In genomic region chr2:235006461-235006860, GRCh38 we compare ENCODE assay signal across 21 cellular contexts. TPM values are rescaled to one million over a fixed set of nuclear protein-coding genes. Genes with fewer than 3 reads are reported as not detected.
DNase-seq lines count a peak whose midpoint lies in the region; ATAC-seq and TF ChIP-seq lines count a peak whose summit lies in the region.
"Had no signal": no experiment of that assay in that cellular context is flagged by ENCODE, and none has a peak within 500 bp of the region (broad histone marks: within the 10 kb centered on the region; RNA-seq: fewer than 3 reads in every experiment).

No MANE protein-coding gene starts in this region.

- WGBS in body of pancreas, 2 donors: 64 to 78% methylated on average over 4 to 10 of the region's 10 CpGs
- 69 to 81% (median 71%) methylated on average over 10 of the region's 10 CpGs for WGBS in stomach, 5 donors
- WGBS in thyroid gland, 2 donors: 96 to 97% methylated on average over 8 to 9 of the region's 10 CpGs

- TF ChIP-seq EP300 in stomach (IDR thresholded peaks at IDR 0.05): no peak

- H3K36me3 Mint-ChIP-seq in mesothelial cell of epicardium: peaks cover 12% of the 10 kb centered on the region

- H3K36me3 ChIP-seq in cardiac muscle cell: no peaks in the 10 kb centered on the region
- H3K36me3 ChIP-seq in body of pancreas (replicated peaks in 1 of 2; ENCODE audit: insufficient read depth in 1 of 2, low read depth in 2 of 2): no peaks in the 10 kb centered on the region
- H3K36me3 ChIP-seq in stomach: no peaks in the 10 kb centered on the region
- H3K36me3 ChIP-seq in thyroid gland: no peaks in the 10 kb centered on the region
- H3K36me3 ChIP-seq: left lung had no signal

- no peak for DNase-seq in cardiac muscle cell (ENCODE audit: low read depth in 1 of 2, low spot score in 1 of 2)
- no peak for DNase-seq in left ventricle myocardium superior
- DNase-seq in body of pancreas: no peak
- DNase-seq in mesothelial cell of epicardium (ENCODE audit: low spot score in 2 of 2, unreplicated experiment in 2 of 2): no peak
- DNase-seq in stomach: no peak
- no peak for DNase-seq in thyroid gland
- DNase-seq in AG08396 (ENCODE audit: low spot score): no peak
- DNase-seq: activated CD4-positive, alpha-beta T cell treated with anti-CD3 and anti-CD28 coated beads for 48 hours; activated naive CD8-positive, alpha-beta T cell treated with anti-CD3 and anti-CD28 coated beads, Interleukin-2, amount 50 U/mL, for 24 hours; HFFc6; KG1; MV-4-11; NCI-H1930; NK-92 treated with Interleukin-12 subunit alpha and Interleukin-12 subunit beta, amount 100 ng/mL, for 24 hours; stimulated activated CD4-positive, alpha-beta T cell treated with anti-CD3 and anti-CD28 coated beads, Interleukin-4, amount 100 ng/mL, for 1 hour; SW 1271 had no signal

- H3K27me3 ChIP-seq in cardiac muscle cell (no peaks in the 10 kb centered on the region), body of pancreas (no peaks in the 10 kb centered on the region), stomach (no peaks in the 10 kb centered on the region), thyroid gland (no peaks in the 10 kb centered on the region)
- H3K27me3 ChIP-seq: left lung had no signal

- intact Hi-C loops in left ventricle myocardium superior (cut with micrococcal nuclease): no loop called here
- intact Hi-C loops in body of pancreas (cut with DNase I): no loop called here
- intact Hi-C loops in stomach (cut with DNase I; ENCODE audit: low total_unique reads): no loop called here
- intact Hi-C loops in thyroid gland (cut with DNase I): no loop called here

- peak overlapping the region; percentile 83 for H3K27ac Mint-ChIP-seq in mesothelial cell of epicardium
- H3K27ac Mint-ChIP-seq: activated naive CD8-positive, alpha-beta T cell treated with anti-CD3 and anti-CD28 coated beads, Interleukin-2, amount 50 U/mL, for 24 hours; activated T-helper 2 cell treated with anti-CD3 and anti-CD28 coated beads, Interferon-gamma antibody, Interleukin-2, Interleukin-4, amounts not matched to agents 10 μg/mL and 5 μg/mL and 100 μg/mL, durations not matched to agents 14 hours and 24 hours and 36 hours had no signal

- H3K4me1 ChIP-seq in cardiac muscle cell (ENCODE audit: low read depth): peaks cover 62% of the 10 kb centered on the region
- peaks cover 98% of the 10 kb centered on the region for H3K4me1 ChIP-seq in body of pancreas
- peaks cover 78 to 97% (median 89%) of the 10 kb centered on the region in 4 donors for H3K4me1 ChIP-seq in stomach
- peaks cover 22 to 42% of the 10 kb centered on the region in 2 donors for H3K4me1 ChIP-seq in thyroid gland

- peaks cover 4% of the 10 kb centered on the region for H3K9me3 Mint-ChIP-seq in mesothelial cell of epicardium
- H3K9me3 Mint-ChIP-seq: activated naive CD8-positive, alpha-beta T cell treated with anti-CD3 and anti-CD28 coated beads, Interleukin-2, amount 50 U/mL, for 24 hours; activated T-helper 2 cell treated with anti-CD3 and anti-CD28 coated beads, Interferon-gamma antibody, Interleukin-2, Interleukin-4, amounts not matched to agents 10 μg/mL and 5 μg/mL and 100 μg/mL, durations not matched to agents 14 hours and 24 hours and 36 hours; HFFc6 had no signal

- peak overlapping the region; percentile 94 for H3K27ac ChIP-seq in cardiac muscle cell
- H3K27ac ChIP-seq in body of pancreas: peak overlapping the region; percentile 91 to 95 (median 92)
- peak overlapping the region; percentile 74 to 89 (median 82) for H3K27ac ChIP-seq in stomach
- no peak overlapping the region for H3K27ac ChIP-seq in thyroid gland
- H3K27ac ChIP-seq: HL-60, left lung had no signal

- H3K9me3 ChIP-seq in cardiac muscle cell (ENCODE audit: low read depth) (no peaks in the 10 kb centered on the region), body of pancreas (no peaks in the 10 kb centered on the region), stomach (no peaks in the 10 kb centered on the region), thyroid gland (no peaks in the 10 kb centered on the region)
- H3K9me3 ChIP-seq: A549, left lung had no signal

- ATAC-seq in left ventricle myocardium superior (no peak), body of pancreas (no peak), HG03460 (IDR thresholded peaks at IDR 0.05; ENCODE audit: unreplicated experiment) (no peak)
- ATAC-seq: activated naive CD8-positive, alpha-beta T cell treated with anti-CD3 and anti-CD28 coated beads, Interleukin-2, amount 50 U/mL, for 24 hours; left lung had no signal

- H3K4me3 ChIP-seq in cardiac muscle cell (no peak overlapping the region), body of pancreas (no peak overlapping the region), stomach (no peak overlapping the region), thyroid gland (replicated peaks in 1 of 3) (no peak overlapping the region)
- H3K4me3 ChIP-seq: A549, left lung had no signal

- no peak for TF ChIP-seq POLR2A in body of pancreas (IDR thresholded peaks at IDR 0.05)
- no peak for TF ChIP-seq POLR2A in stomach (IDR thresholded peaks at IDR 0.05)
- no peak for TF ChIP-seq POLR2A in thyroid gland (IDR thresholded peaks at IDR 0.05)

- no peaks in the 10 kb centered on the region for H3K27me3 Mint-ChIP-seq in mesothelial cell of epicardium (ENCODE audit: low read depth)
- H3K27me3 Mint-ChIP-seq: activated naive CD8-positive, alpha-beta T cell treated with anti-CD3 and anti-CD28 coated beads, Interleukin-2, amount 50 U/mL, for 24 hours had no signal

- peaks cover 63% of the 10 kb centered on the region for H3K4me1 Mint-ChIP-seq in mesothelial cell of epicardium
- H3K4me1 Mint-ChIP-seq: activated naive CD8-positive, alpha-beta T cell treated with anti-CD3 and anti-CD28 coated beads, Interleukin-2, amount 50 U/mL, for 24 hours had no signal

- H3K4me3 Mint-ChIP-seq in mesothelial cell of epicardium: no peak overlapping the region
- H3K4me3 Mint-ChIP-seq: activated naive CD8-positive, alpha-beta T cell treated with anti-CD3 and anti-CD28 coated beads, Interleukin-2, amount 50 U/mL, for 24 hours; HFFc6 had no signal

- TF ChIP-seq CTCF in cardiac muscle cell (IDR thresholded peaks at IDR 0.05; ENCODE audit: low read depth, low read length) (no peak), body of pancreas (IDR thresholded peaks at IDR 0.05) (no peak), mesothelial cell of epicardium (IDR thresholded peaks at IDR 0.05; ENCODE audit: unreplicated experiment) (no peak), stomach (IDR thresholded peaks at IDR 0.05) (no peak), thyroid gland (IDR thresholded peaks at IDR 0.05) (no peak)

RNA-seq across cellular contexts. Expression of gene SH3BP4, which starts 54.6 kb away (rescaled TPM):
- total RNA-seq in cardiac muscle cell (55.0 and 71.3 TPM in 2 replicates), left ventricle myocardium superior (8.3 TPM), body of pancreas (10 to 100 TPM; 62.6 to 71.9 TPM), mesothelial cell of epicardium (44.1 to 45.0 TPM (median 44.3 TPM) in 3 replicates), stomach (10 to 100 TPM; 12.8 to 54.0 (median 41.5) TPM), thyroid gland (10 to 100 TPM; 36.9 to 64.6 (median 47.9) TPM)
- polyA plus RNA-seq in cardiac muscle cell (35.8 and 48.5 TPM in 2 replicates), stomach (10 to 100 TPM; 10.2 to 20.0 (median 17.6) TPM)

Comparison
In these comparisons a context has a peak if more than half of its experiments do, and no peak if none do; other contexts are left out.
1. H3K27ac ChIP-seq: peak in cardiac muscle cell (single experiment), body of pancreas (4 of 4) and stomach (5 of 5); none in thyroid gland (0 of 3).